In the genomic region with DNA sequence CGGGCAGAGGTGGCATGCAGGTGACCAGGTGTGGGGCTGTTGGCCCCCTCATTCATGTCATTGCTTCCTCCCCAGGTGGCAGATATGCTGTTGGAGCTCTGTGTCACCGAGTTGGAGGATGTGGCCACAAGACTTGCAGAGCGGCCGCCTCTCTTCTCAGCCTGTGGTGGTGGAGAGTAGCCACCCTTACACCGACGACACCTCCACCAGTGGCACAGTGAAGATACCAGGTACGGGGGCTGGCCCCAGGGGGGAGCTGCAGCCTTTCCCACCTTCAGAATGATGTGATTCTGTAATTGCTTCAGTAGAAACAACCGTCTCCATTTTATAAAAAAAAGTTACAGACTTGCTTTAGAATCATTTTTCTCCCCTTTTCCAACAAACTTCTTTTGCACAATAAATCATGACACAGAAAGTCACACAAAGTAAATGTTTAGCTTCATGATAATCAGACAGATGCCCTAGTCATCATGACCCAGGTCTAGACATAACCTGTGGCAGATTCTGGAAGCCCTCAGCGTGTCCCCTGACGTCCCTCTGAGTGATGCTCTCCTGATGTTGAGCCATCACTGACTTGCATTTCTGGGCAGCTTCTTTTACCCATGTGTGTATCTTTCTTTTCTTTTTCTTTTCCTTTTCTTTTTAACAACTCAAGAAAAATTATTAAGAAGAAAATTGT, we compare ENCODE assay signal across 23 cellular contexts.
A peak's percentile ranks its signal among the peaks of the same experiment; 100 is the strongest.
DNase-seq lines count a peak whose midpoint lies in the region; FAIRE-seq and TF ChIP-seq lines count a peak whose summit lies in the region.
"Had no signal": no experiment of that assay in that cellular context is flagged by ENCODE, and none has a peak within 500 bp of the region (broad histone marks: within the 10 kb centered on the region; RNA-seq: fewer than 3 reads in every experiment).

No MANE protein-coding gene starts in this region.

- H3K4me1 Mint-ChIP-seq in activated T-helper 2 cell treated with anti-CD3 and anti-CD28 coated beads, Interferon-gamma antibody, Interleukin-2, Interleukin-4, amounts not matched to agents 10 μg/mL and 5 μg/mL and 100 μg/mL, durations not matched to agents 14 hours and 24 hours and 36 hours (ENCODE audit: low read depth), result peaks cover 32% of the 10 kb centered on the region

- no peak overlapping the region for H3K4me2 ChIP-seq in GM23248 (ENCODE audit: unreplicated experiment)
- peak overlapping the region; percentile 50 for H3K4me2 ChIP-seq in Loucy (ENCODE audit: low read depth, low read length, poor library complexity, severe bottlenecking)
- no peak overlapping the region for H3K4me2 ChIP-seq in mesenchymal stem cell (ENCODE audit: low read length, poor library complexity, severe bottlenecking)
- H3K4me2 ChIP-seq: SK-N-SH had no signal

- FAIRE-seq in HTR-8/SVneo (lab: Jason Lieb, UNC), result no peak

- H3K4me3 Mint-ChIP-seq in activated T-helper 2 cell treated with anti-CD3 and anti-CD28 coated beads, Interferon-gamma antibody, Interleukin-2, Interleukin-4, amounts not matched to agents 10 μg/mL and 5 μg/mL and 100 μg/mL, durations not matched to agents 14 hours and 24 hours and 36 hours (ENCODE audit: low read depth), result no peak overlapping the region
- H3K4me3 Mint-ChIP-seq: activated CD4-positive, alpha-beta T cell treated with anti-CD3 and anti-CD28 coated beads, Interleukin-2, amount 10 ng/mL, durations not matched to agents 24 days and 14 days; CD4-positive, CD25-positive, alpha-beta regulatory T cell; type B pancreatic cell had no signal

- H4K20me1 ChIP-seq in GM23248 (ENCODE audit: insufficient read depth) (no peaks in the 10 kb centered on the region), Loucy (ENCODE audit: insufficient read depth, low read length, poor library complexity, severe bottlenecking) (peaks cover 9% of the 10 kb centered on the region)

- no peak overlapping the region for H2BK120ac ChIP-seq in mesenchymal stem cell (ENCODE audit: low read depth, low read length)

- peak; percentile 7 for DNase-seq in GM23248
- DNase-seq in activated T-helper 2 cell treated with anti-CD3 and anti-CD28 coated beads, Interferon-gamma antibody, Interleukin-2, Interleukin-4, amounts not matched to agents 10 μg/mL and 5 μg/mL and 100 μg/mL, durations not matched to agents 14 hours and 24 hours and 36 hours (ENCODE audit: low spot score), result no peak
- peak; percentile 1 for DNase-seq in mesenchymal stem cell
- no peak for DNase-seq in H7
- no peak for DNase-seq in HTR-8/SVneo (ENCODE audit: insufficient read length, low spot score)
- no peak for DNase-seq in activated gamma-delta T cell treated with Interleukin-2 at 50 U/mL for 16 hours
- no peak for DNase-seq in GM10248 (ENCODE audit: extremely low spot score)
- DNase-seq: activated CD4-positive, alpha-beta T cell treated with anti-CD3 and anti-CD28 coated beads, Interleukin-2, amount 10 ng/mL, durations not matched to agents 24 days and 14 days; activated gamma-delta T cell; CD4-positive, CD25-positive, alpha-beta regulatory T cell; cortex of kidney; KG1; lower lobe of right lung; MV-4-11; NCI-H1694; NCI-H2171 treated with DMSO at 0.1 percent for 48 hours; NCI-H524 treated with DMSO at 0.1 percent for 48 hours; psoas muscle; SK-N-SH; stimulated activated CD4-positive, alpha-beta T cell treated with anti-CD3 and anti-CD28 coated beads, Interleukin-1b, Interleukin-23, amount 100 ng/mL, for 48 hours had no signal

- H4K91ac ChIP-seq in mesenchymal stem cell (ENCODE audit: low read length), result no peak overlapping the region

- no peaks in the 10 kb centered on the region for H3K9me3 Mint-ChIP-seq in activated T-helper 2 cell treated with anti-CD3 and anti-CD28 coated beads, Interferon-gamma antibody, Interleukin-2, Interleukin-4, amounts not matched to agents 10 μg/mL and 5 μg/mL and 100 μg/mL, durations not matched to agents 14 hours and 24 hours and 36 hours
- H3K9me3 Mint-ChIP-seq: activated CD4-positive, alpha-beta T cell treated with anti-CD3 and anti-CD28 coated beads, Interleukin-2, amount 10 ng/mL, durations not matched to agents 24 days and 14 days; CD4-positive, CD25-positive, alpha-beta regulatory T cell; type B pancreatic cell had no signal

- H3K79me2 ChIP-seq in GM23248 (ENCODE audit: insufficient read depth) (no peaks in the 10 kb centered on the region), Loucy (ENCODE audit: insufficient read depth, low read length) (peaks cover 46% of the 10 kb centered on the region)

- H3K18ac ChIP-seq in mesenchymal stem cell (ENCODE audit: low read depth in 1 of 2, low read length in 2 of 2), result no peak overlapping the region

- POLR2A ChIA-PET in GM10248 (lab: Yijun Ruan, JAX), result no interaction called here

- CTCF ChIA-PET in GM10248 (lab: Yijun Ruan, JAX), result interaction anchor here (0.9 to 1.5 kb wide), 4 partner anchors 10 to 661 kb away, joined by 3 to 4 read pairs (median 3); no protein-coding TSS in a partner anchor

- no peak overlapping the region for H3K14ac ChIP-seq in mesenchymal stem cell (ENCODE audit: low read length in 2 of 2)

- WGBS in GM23248 (ENCODE audit: low coverage in 1 of 2, low lambda C conversion rate in 2 of 2, missing lambda C conversion rate in 2 of 2), 2 experiments, result 58 to 63% methylated on average over 10 of the region's 10 CpGs
- 88% methylated on average over 9 of the region's 10 CpGs for WGBS in mesenchymal stem cell

- H3F3A ChIP-seq in GM23248 (ENCODE audit: insufficient read depth), result no peaks in the 10 kb centered on the region
- no peaks in the 10 kb centered on the region for H3F3A ChIP-seq in Loucy (ENCODE audit: low read depth)

- no peaks in the 10 kb centered on the region for H3K4me1 ChIP-seq in GM23248 (ENCODE audit: insufficient read depth)
- peaks cover 10% of the 10 kb centered on the region for H3K4me1 ChIP-seq in Loucy (ENCODE audit: insufficient read depth, low read length, poor library complexity, severe bottlenecking)
- H3K4me1 ChIP-seq in mesenchymal stem cell (ENCODE audit: control insufficient read depth, insufficient read depth, low read depth, low read length), result peaks cover 2% of the 10 kb centered on the region
- H3K4me1 ChIP-seq: lower lobe of right lung, psoas muscle had no signal

- H4K8ac ChIP-seq in mesenchymal stem cell (ENCODE audit: low read length), result no peak overlapping the region

- H3K36me3 ChIP-seq in GM23248 (ENCODE audit: low read depth), result no peaks in the 10 kb centered on the region
- peaks cover 8% of the 10 kb centered on the region; the same call in 1 of the 2 replicates for H3K36me3 ChIP-seq in Loucy (ENCODE audit: insufficient read depth, low read length)
- H3K36me3 ChIP-seq in mesenchymal stem cell (ENCODE audit: control insufficient read depth in 1 of 2, insufficient read depth in 2 of 2, low read depth in 1 of 2, low read length in 2 of 2), result no peaks in the 10 kb centered on the region
- no peaks in the 10 kb centered on the region for H3K36me3 ChIP-seq in H7 (replicated peaks; ENCODE audit: control insufficient read depth, insufficient read depth, low read length)
- H3K36me3 ChIP-seq: lower lobe of right lung had no signal

- H3K9ac ChIP-seq in GM23248 (no peak overlapping the region), Loucy (ENCODE audit: low read depth, low read length, poor library complexity, severe bottlenecking) (no peak overlapping the region), mesenchymal stem cell (ENCODE audit: low read length) (no peak overlapping the region)
- H3K9ac ChIP-seq: SK-N-SH had no signal

- H3K9me2 ChIP-seq in GM23248 (ENCODE audit: insufficient read depth), result no peaks in the 10 kb centered on the region
- H3K9me2 ChIP-seq in Loucy (replicated peaks; ENCODE audit: low read depth, low read length), result no peaks in the 10 kb centered on the region
- H3K9me2 ChIP-seq: SK-N-SH had no signal

- TF ChIP-seq CTCF in Loucy (conservative IDR thresholded peaks at IDR 0.05; ENCODE audit: low read length) (no peak), GM10248 (IDR thresholded peaks at IDR 0.05; ENCODE audit: control extremely low read depth, extremely low read depth, low read depth, missing control alignments) (no peak)

- no peak overlapping the region for H2BK15ac ChIP-seq in mesenchymal stem cell (ENCODE audit: low read depth, poor library complexity, severe bottlenecking)

- H3K9me3 ChIP-seq in GM23248 (ENCODE audit: low read depth), result no peaks in the 10 kb centered on the region
- no peaks in the 10 kb centered on the region for H3K9me3 ChIP-seq in Loucy (ENCODE audit: insufficient read depth, low read depth, low read length)
- H3K9me3 ChIP-seq in mesenchymal stem cell (ENCODE audit: control insufficient read depth, low read length), result no peaks in the 10 kb centered on the region
- H3K9me3 ChIP-seq: lower lobe of right lung, SK-N-SH had no signal

- peaks cover 36% of the 10 kb centered on the region for H3K36me3 Mint-ChIP-seq in activated T-helper 2 cell treated with anti-CD3 and anti-CD28 coated beads, Interferon-gamma antibody, Interleukin-2, Interleukin-4, amounts not matched to agents 10 μg/mL and 5 μg/mL and 100 μg/mL, durations not matched to agents 14 hours and 24 hours and 36 hours (ENCODE audit: low read depth)

- no peak overlapping the region for H2BK5ac ChIP-seq in mesenchymal stem cell (ENCODE audit: low read depth, low read length, poor library complexity, severe bottlenecking)

- H3K79me1 ChIP-seq in mesenchymal stem cell (replicated peaks; ENCODE audit: low read length, poor library complexity, severe bottlenecking), result no peaks in the 10 kb centered on the region

- no peak overlapping the region for H2AK5ac ChIP-seq in mesenchymal stem cell (ENCODE audit: low read length, severe bottlenecking)

- H3K27me3 ChIP-seq in GM23248 (replicated peaks; ENCODE audit: insufficient read depth) (no peaks in the 10 kb centered on the region), Loucy (ENCODE audit: insufficient read depth, low read length, poor library complexity, severe bottlenecking) (no peaks in the 10 kb centered on the region), mesenchymal stem cell (ENCODE audit: control insufficient read depth in 1 of 2, insufficient read depth in 1 of 2, low read length in 2 of 2) (peaks cover 0 to 7% of the 10 kb centered on the region in 2 experiments), H7 (ENCODE audit: control insufficient read depth, insufficient read depth, low read length) (no peaks in the 10 kb centered on the region)

- H3K27ac ChIP-seq in GM23248 (no peak overlapping the region), mesenchymal stem cell (ENCODE audit: low read length, poor library complexity, severe bottlenecking) (no peak overlapping the region)
- H3K27ac ChIP-seq: lower lobe of right lung, psoas muscle, skin epidermis had no signal

- H3K23ac ChIP-seq in mesenchymal stem cell (ENCODE audit: low read length in 2 of 2), result no peak overlapping the region

- H2AFZ ChIP-seq in GM23248 (peak overlapping the region; percentile 70; the same call in 1 of the 2 replicates), Loucy (ENCODE audit: low read length) (no peak overlapping the region), mesenchymal stem cell (ENCODE audit: low read depth, low read length) (no peak overlapping the region)

- H3K27ac Mint-ChIP-seq in activated T-helper 2 cell treated with anti-CD3 and anti-CD28 coated beads, Interferon-gamma antibody, Interleukin-2, Interleukin-4, amounts not matched to agents 10 μg/mL and 5 μg/mL and 100 μg/mL, durations not matched to agents 14 hours and 24 hours and 36 hours, result peak overlapping the region; percentile 66
- H3K27ac Mint-ChIP-seq: activated CD4-positive, alpha-beta T cell treated with anti-CD3 and anti-CD28 coated beads, Interleukin-2, amount 10 ng/mL, durations not matched to agents 24 days and 14 days; type B pancreatic cell had no signal

- no peak overlapping the region for H3K4me3 ChIP-seq in GM23248
- no peak overlapping the region for H3K4me3 ChIP-seq in Loucy (ENCODE audit: low read length, poor library complexity, severe bottlenecking)
- no peak overlapping the region for H3K4me3 ChIP-seq in mesenchymal stem cell (ENCODE audit: insufficient read depth in 1 of 2, low read depth in 1 of 2, low read length in 2 of 2)
- no peak overlapping the region for H3K4me3 ChIP-seq in H7 (ENCODE audit: insufficient read depth, low read depth, low read length)
- H3K4me3 ChIP-seq: lower lobe of right lung, psoas muscle, skin epidermis had no signal

- H3K4ac ChIP-seq in mesenchymal stem cell (ENCODE audit: low read depth in 1 of 2, low read length in 2 of 2), result no peak overlapping the region

- no peaks in the 10 kb centered on the region for H3K27me3 Mint-ChIP-seq in activated T-helper 2 cell treated with anti-CD3 and anti-CD28 coated beads, Interferon-gamma antibody, Interleukin-2, Interleukin-4, amounts not matched to agents 10 μg/mL and 5 μg/mL and 100 μg/mL, durations not matched to agents 14 hours and 24 hours and 36 hours (ENCODE audit: low read depth)
- H3K27me3 Mint-ChIP-seq: activated CD4-positive, alpha-beta T cell treated with anti-CD3 and anti-CD28 coated beads, Interleukin-2, amount 10 ng/mL, durations not matched to agents 24 days and 14 days; type B pancreatic cell had no signal

- no peak overlapping the region for H2BK12ac ChIP-seq in mesenchymal stem cell (ENCODE audit: low read length in 2 of 2)

- intact Hi-C loops in activated T-helper 2 cell treated with anti-CD3 and anti-CD28 coated beads, Interferon-gamma antibody, Interleukin-2, Interleukin-4, amounts not matched to agents 10 μg/mL and 5 μg/mL and 100 μg/mL, durations not matched to agents 14 hours and 24 hours and 36 hours (cut with micrococcal nuclease), result no loop called here

- in situ Hi-C loops in GM23248 (cut with MboI), result no loop called here

Comparison
In these comparisons a context has a peak if more than half of its experiments do, and no peak if none do; other contexts are left out.
1. DNase-seq: peak in GM23248 (single experiment) and mesenchymal stem cell (single experiment); none in activated T-helper 2 cell treated with anti-CD3 and anti-CD28 coated beads, Interferon-gamma antibody, Interleukin-2, Interleukin-4, amounts not matched to agents 10 μg/mL and 5 μg/mL and 100 μg/mL, durations not matched to agents 14 hours and 24 hours and 36 hours (single experiment), H7 (single experiment), HTR-8/SVneo (single experiment), activated gamma-delta T cell treated with Interleukin-2 at 50 U/mL for 16 hours (single experiment) and GM10248 (single experiment).